ENCODE assay signal across 32 cellular contexts in genomic region chrX:50073601-50074000, GRCh38.
"Had no signal": no experiment of that assay in that cellular context is flagged by ENCODE, and none has a peak within 500 bp of the region (broad histone marks: within the 10 kb centered on the region; RNA-seq: fewer than 3 reads in every experiment).

No MANE protein-coding gene starts in this region.

- H3K27ac ChIP-seq: adrenal gland, body of pancreas, brain microvascular endothelial cell, breast epithelium, VCaP had no signal

- DNase-seq: activated B cell treated with CpG ODN at 0.5 μM for 24 hours; activated CD4-positive, alpha-beta memory T cell treated with anti-CD3 and anti-CD28 coated beads for 36 hours; activated CD4-positive, alpha-beta T cell treated with anti-CD3 and anti-CD28 coated beads for 4 hours; activated CD4-positive, alpha-beta T cell treated with anti-CD3 and anti-CD28 coated beads, Interleukin-2, amount 10 ng/mL, durations not matched to agents 24 days and 14 days; activated CD4-positive, alpha-beta T cell treated with anti-CD3 and anti-CD28 coated beads, Interleukin-2, amount 50 U/mL, for 1 hour; activated CD4-positive, alpha-beta T cell treated with anti-CD3 and anti-CD28 coated beads, Interleukin-2, amount 50 U/mL, for 4 hours; activated CD4-positive, CD25-positive, alpha-beta regulatory T cell treated with anti-CD3 and anti-CD28 coated beads, Interleukin-2, amount 50 U/mL, for 72 hours; activated CD8-positive, alpha-beta memory T cell treated with anti-CD3 and anti-CD28 coated beads, Interleukin-2, amount 50 U/mL, for 4 hours; activated CD8-positive, alpha-beta T cell treated with anti-CD3 and anti-CD28 coated beads for 36 hours; activated effector memory CD4-positive, alpha-beta T cell treated with anti-CD3 and anti-CD28 coated beads, Interleukin-2, amount 50 U/mL, for 16 hours; activated gamma-delta T cell treated with Interleukin-2 at 50 U/mL for 16 hours; activated naive CD4-positive, alpha-beta T cell; activated naive CD4-positive, alpha-beta T cell treated with anti-CD3 and anti-CD28 coated beads for 36 hours; activated naive CD4-positive, alpha-beta T cell treated with anti-CD3 and anti-CD28 coated beads, Interleukin-2, amount 50 U/mL, for 16 hours; activated naive CD8-positive, alpha-beta T cell treated with anti-CD3 and anti-CD28 coated beads for 36 hours; activated T-cell treated with anti-CD3 and anti-CD28 coated beads for 4 hours; activated T-cell treated with anti-CD3 and anti-CD28 coated beads, Interleukin-2, amount 50 U/mL, for 1 hour; activated T-cell treated with anti-CD3 and anti-CD28 coated beads, Interleukin-2, amount 50 U/mL, for 4 hours; activated T-cell treated with anti-CD3 and anti-CD28 coated beads, Interleukin-2, amount 50 U/mL, for 72 hours; adrenal gland; amniotic stem cell; aorta; body of pancreas; brain microvascular endothelial cell; central memory CD4-positive, alpha-beta T cell; T-helper 1 cell; T-helper 2 cell; T-helper 9 cell had no signal

- H3K4me1 ChIP-seq: body of pancreas, breast epithelium had no signal

- H3K36me3 ChIP-seq: adrenal gland, brain microvascular endothelial cell, breast epithelium had no signal

- ATAC-seq: activated CD8-positive, alpha-beta T cell treated with anti-CD3 and anti-CD28 coated beads for 36 hours; activated naive CD4-positive, alpha-beta T cell treated with anti-CD3 and anti-CD28 coated beads, Interleukin-2, amount 50 U/mL, for 72 hours; activated T-cell treated with anti-CD3 and anti-CD28 coated beads, Interleukin-2, amount 50 U/mL, for 4 hours; activated T-cell treated with anti-CD3 and anti-CD28 coated beads, Interleukin-2, amount 50 U/mL, for 72 hours; activated T-helper 17 cell treated with anti-CD3 and anti-CD28 coated beads, Interleukin-2, amount 50 U/mL, for 72 hours; body of pancreas had no signal

- H3K27me3 ChIP-seq: adrenal gland, body of pancreas, brain microvascular endothelial cell had no signal

- H3K9me3 ChIP-seq: adrenal gland, body of pancreas had no signal

- H3K4me3 ChIP-seq: adrenal gland, body of pancreas, breast epithelium had no signal
